ENCODE assay signal across 8 cellular contexts in the genomic region with DNA sequence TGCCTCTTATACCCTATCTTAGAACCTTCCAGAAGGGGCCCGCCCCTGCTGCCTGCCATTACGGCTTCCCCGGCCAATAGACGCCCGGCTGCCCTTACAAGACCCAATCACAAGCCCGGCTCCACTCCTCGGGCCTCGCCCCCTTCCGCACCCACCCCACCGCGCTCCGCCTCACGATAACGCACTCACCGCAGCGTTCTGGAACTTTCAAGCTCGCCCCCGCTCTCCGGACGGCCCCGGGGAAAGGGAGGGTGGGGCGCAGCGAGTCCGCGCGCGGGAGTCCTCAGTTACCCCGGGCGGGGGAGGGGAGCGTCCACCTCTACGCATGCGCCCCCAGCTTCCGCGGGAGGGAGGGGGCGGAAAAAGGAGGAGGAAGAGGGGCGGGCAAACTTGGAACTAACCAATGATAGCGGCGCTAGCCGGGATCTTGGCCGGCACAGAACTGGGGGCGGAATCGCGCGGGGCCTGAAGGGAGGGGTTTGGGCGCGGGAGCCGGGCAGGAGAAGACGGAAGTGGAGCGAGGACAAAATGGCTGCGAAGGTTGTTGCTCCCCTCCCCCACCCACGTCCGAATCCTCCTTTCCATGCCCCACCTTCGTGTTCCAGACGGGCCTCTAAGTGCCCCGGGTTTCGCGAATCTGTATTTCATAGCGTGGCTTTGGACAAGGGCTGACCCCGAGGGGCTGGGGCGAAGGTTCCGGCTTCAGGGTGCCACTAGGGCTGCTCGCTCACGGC. TPM values are rescaled to one million over a fixed set of nuclear protein-coding genes. Genes with fewer than 3 reads are reported as not detected.
DNase-seq lines count a peak whose midpoint lies in the region; ATAC-seq, FAIRE-seq and TF ChIP-seq lines count a peak whose summit lies in the region.

No MANE protein-coding gene starts in this region.

- no peaks in the 10 kb centered on the region for H3K36me3 ChIP-seq in breast epithelium
- peaks cover 34 to 41% (median 35%) of the 10 kb centered on the region in 3 donors for H3K36me3 ChIP-seq in skeletal muscle tissue (ENCODE audit: control insufficient read depth in 3 of 3, insufficient read depth in 3 of 3, low read length in 3 of 3)

- H3K27ac ChIP-seq in VCaP: peak overlapping the region; percentile 100
- H3K27ac ChIP-seq in breast epithelium: peak overlapping the region; percentile 100
- peak overlapping the region; percentile 100 for H3K27ac ChIP-seq in skeletal muscle tissue (ENCODE audit: low read depth, low read length)

- DNase-seq in NCI-H2171 treated with DMSO at 0.1 percent for 48 hours (lab: John Stamatoyannopoulos, UW): peak; percentile 96
- peak; percentile 99 to 100 for DNase-seq in breast epithelium (ENCODE audit: low spot score in 2 of 2)

- H3K4me3 ChIP-seq in breast epithelium: peak overlapping the region; percentile 81 to 97 (median 86)
- peak overlapping the region; percentile 98 for H3K4me3 ChIP-seq in iPS-18c (ENCODE audit: insufficient read depth, low read depth, low read length)
- peak overlapping the region; percentile 94 to 97 (median 94) for H3K4me3 ChIP-seq in skeletal muscle tissue (ENCODE audit: low read length in 3 of 3)

- H3K9ac ChIP-seq in skeletal muscle tissue (ENCODE audit: low read depth in 1 of 3, low read length in 3 of 3): peak overlapping the region; percentile 99 to 100 (median 100)

- H3K4me1 ChIP-seq in breast epithelium (peaks cover 9 to 10% of the 10 kb centered on the region in 2 donors), skeletal muscle tissue (ENCODE audit: control insufficient read depth in 3 of 3, insufficient read depth in 3 of 3, low read length in 3 of 3) (peaks cover 46 to 70% (median 51%) of the 10 kb centered on the region in 3 donors)

- peak; percentile 90 for FAIRE-seq in A204.1 (lab: Jason Lieb, UNC)

- intact Hi-C loops in breast epithelium (cut with DNase I; ENCODE audit: low total_unique reads): no loop called here

- TF ChIP-seq CTCF in VCaP (conservative IDR thresholded peaks at IDR 0.05): no peak
- TF ChIP-seq CTCF in breast epithelium (IDR thresholded peaks at IDR 0.05): peak; percentile 3 to 12 (median 8)

- no peaks in the 10 kb centered on the region for H3K9me3 ChIP-seq in breast epithelium
- H3K9me3 ChIP-seq in iPS-18c (ENCODE audit: control insufficient read depth, insufficient read depth, low read length): no peaks in the 10 kb centered on the region
- no peaks in the 10 kb centered on the region for H3K9me3 ChIP-seq in skeletal muscle tissue (ENCODE audit: control insufficient read depth in 3 of 3, low read length in 3 of 3)

- ATAC-seq in GM18867 (IDR thresholded peaks at IDR 0.05; ENCODE audit: unreplicated experiment) (peak; percentile 89), HG03108 (IDR thresholded peaks at IDR 0.05; ENCODE audit: unreplicated experiment) (peak; percentile 91)

- H3K27me3 ChIP-seq in breast epithelium (no peaks in the 10 kb centered on the region), skeletal muscle tissue (ENCODE audit: control insufficient read depth in 3 of 3, insufficient read depth in 3 of 3, low read length in 3 of 3) (no peaks in the 10 kb centered on the region)

- peak; percentile 76 for TF ChIP-seq POLR2A in breast epithelium (IDR thresholded peaks at IDR 0.05)

RNA-seq across cellular contexts. Expression of a gene that starts 0.4 kb away (rescaled TPM):
- 100 to 1,000 TPM; 691 to 851 (median 698) TPM for total RNA-seq in breast epithelium
- 3,240 TPM for total RNA-seq in skeletal muscle tissue

Comparison
In these comparisons a context has a peak if more than half of its experiments do, and no peak if none do; other contexts are left out.
1. Peak in every context shown above with its lines: DNase-seq, ATAC-seq, H3K4me3 ChIP-seq and H3K27ac ChIP-seq.